ENCODE assay signal across 16 cellular contexts in genomic region chr20:40757087-40757486, GRCh38.
DNase-seq lines count a peak whose midpoint lies in the region; ATAC-seq and TF ChIP-seq lines count a peak whose summit lies in the region.
"Had no signal": no experiment of that assay in that cellular context is flagged by ENCODE, and none has a peak within 500 bp of the region (broad histone marks: within the 10 kb centered on the region; RNA-seq: fewer than 3 reads in every experiment).

No MANE protein-coding gene starts in this region.

- no peaks in the 10 kb centered on the region for H3K36me3 Mint-ChIP-seq in T-helper 17 cell (ENCODE audit: low read depth)

- DNase-seq in mammary epithelial cell = peak; percentile 65
- DNase-seq in breast epithelium (ENCODE audit: low spot score in 2 of 2) = no peak
- DNase-seq in T-helper 17 cell = no peak
- DNase-seq in effector memory CD4-positive, alpha-beta T cell = no peak
- DNase-seq in NCI-H526 treated with DMSO at 0.1 percent for 48 hours (lab: John Stamatoyannopoulos, UW) = no peak
- DNase-seq: activated CD4-positive, alpha-beta T cell treated with anti-CD3 and anti-CD28 coated beads for 1 hour; AML-193; mesendoderm; NCI-H187 treated with DMSO at 0.1 percent for 48 hours; NCI-H526; T-helper 9 cell; upper lobe of right lung had no signal

- ATAC-seq in T-helper 17 cell (peak; percentile 71), HG02678 (IDR thresholded peaks at IDR 0.05; ENCODE audit: unreplicated experiment) (no peak), SK-N-SH treated with all-trans-retinoic acid at 6 μM for 48 hours (no peak)
- ATAC-seq: gastroesophageal sphincter, Right ventricle myocardium inferior, upper lobe of right lung had no signal

- no peaks in the 10 kb centered on the region for H3K27me3 Mint-ChIP-seq in T-helper 17 cell

- CTCF ChIA-PET in mammary epithelial cell (lab: Charles Lee; ENCODE audit: low non-redundant PET) = no interaction called here

- H4K20me1 ChIP-seq in mammary epithelial cell (ENCODE audit: insufficient read depth, low read length) = no peaks in the 10 kb centered on the region

- intact Hi-C loops in mammary epithelial cell (cut with micrococcal nuclease) = no loop called here
- intact Hi-C loops in breast epithelium (cut with DNase I; ENCODE audit: low total_unique reads) = no loop called here

- peaks cover 27% of the 10 kb centered on the region for H3K4me1 Mint-ChIP-seq in T-helper 17 cell

- H3K9me3 ChIP-seq in mammary epithelial cell (replicated peaks; ENCODE audit: insufficient read depth, low read length) (no peaks in the 10 kb centered on the region), breast epithelium (no peaks in the 10 kb centered on the region), T-helper 17 cell (ENCODE audit: control insufficient read depth, low read length, poor library complexity, severe bottlenecking) (no peaks in the 10 kb centered on the region)
- no peaks in the 10 kb centered on the region for H3K9me3 ChIP-seq in effector memory CD4-positive, alpha-beta T cell (ENCODE audit: control insufficient read depth, low read length)
- H3K9me3 ChIP-seq: gastroesophageal sphincter, upper lobe of right lung had no signal

- in situ Hi-C loops in mammary epithelial cell (cut with MboI; ENCODE audit: low sequenced_read_pairs in 2 of 2) = no loop called here

- H3K79me2 ChIP-seq in mammary epithelial cell (ENCODE audit: insufficient read depth, low read length) = no peaks in the 10 kb centered on the region

- no peak for TF ChIP-seq CTCF in mammary epithelial cell (conservative IDR thresholded peaks at IDR 0.05 in 1 of 2, IDR thresholded peaks at IDR 0.05 in 1 of 2; ENCODE audit: extremely low read depth in 1 of 2, insufficient read depth in 1 of 2, low read depth in 1 of 2, low read length in 2 of 2)
- TF ChIP-seq CTCF in breast epithelium (IDR thresholded peaks at IDR 0.05) = no peak

- no peak for TF ChIP-seq POLR2A in breast epithelium (IDR thresholded peaks at IDR 0.05)

- peak overlapping the region; percentile 43 for H3K4me3 Mint-ChIP-seq in T-helper 17 cell

- H3K36me3 ChIP-seq in mammary epithelial cell (ENCODE audit: insufficient read depth, low read length) (no peaks in the 10 kb centered on the region), breast epithelium (no peaks in the 10 kb centered on the region)
- H3K36me3 ChIP-seq in effector memory CD4-positive, alpha-beta T cell (ENCODE audit: control insufficient read depth, insufficient read depth, low read length) = no peaks in the 10 kb centered on the region
- H3K36me3 ChIP-seq: gastroesophageal sphincter, upper lobe of right lung had no signal

- no peak overlapping the region for H3K4me2 ChIP-seq in mammary epithelial cell (ENCODE audit: insufficient read depth, low read depth, low read length)

- H2AFZ ChIP-seq in mammary epithelial cell (ENCODE audit: low read depth, low read length) = no peak overlapping the region

- H3K4me1 ChIP-seq in mammary epithelial cell (ENCODE audit: insufficient read depth, low read length) = peaks cover 7% of the 10 kb centered on the region
- no peaks in the 10 kb centered on the region for H3K4me1 ChIP-seq in breast epithelium
- peaks cover 16% of the 10 kb centered on the region for H3K4me1 ChIP-seq in effector memory CD4-positive, alpha-beta T cell (ENCODE audit: control insufficient read depth, insufficient read depth, low read length, poor library complexity, severe bottlenecking)

- H3K27ac ChIP-seq in mammary epithelial cell (ENCODE audit: insufficient read depth, low read depth, low read length) (no peak overlapping the region), breast epithelium (no peak overlapping the region)
- H3K27ac ChIP-seq in effector memory CD4-positive, alpha-beta T cell (ENCODE audit: insufficient read depth, low read length, poor library complexity, severe bottlenecking) = peak overlapping the region; percentile 21
- H3K27ac ChIP-seq: gastroesophageal sphincter, upper lobe of right lung had no signal

- H3K4me3 ChIP-seq in mammary epithelial cell (replicated peaks in 1 of 3; ENCODE audit: insufficient read depth in 1 of 3, low read depth in 2 of 3, low read length in 3 of 3) (no peak overlapping the region), breast epithelium (no peak overlapping the region)
- no peak overlapping the region for H3K4me3 ChIP-seq in effector memory CD4-positive, alpha-beta T cell (ENCODE audit: insufficient read depth, low read depth, low read length, poor library complexity, severe bottlenecking)
- H3K4me3 ChIP-seq: gastroesophageal sphincter, upper lobe of right lung had no signal

- dilution Hi-C loops in mammary epithelial cell (cut with HindIII; ENCODE audit: low sequenced_read_pairs) = no loop called here

- H3K27me3 ChIP-seq in mammary epithelial cell (ENCODE audit: insufficient read depth, low read length) (no peaks in the 10 kb centered on the region), breast epithelium (no peaks in the 10 kb centered on the region)
- no peaks in the 10 kb centered on the region for H3K27me3 ChIP-seq in effector memory CD4-positive, alpha-beta T cell (replicated peaks; ENCODE audit: control insufficient read depth, insufficient read depth, low read length, poor library complexity, severe bottlenecking)
- H3K27me3 ChIP-seq: gastroesophageal sphincter, upper lobe of right lung had no signal

- BruUV-seq in mammary epithelial cell (replicated peaks; lab: Mats Ljungman, UMichigan) = no TSS peak

- no peak overlapping the region for H3K9ac ChIP-seq in mammary epithelial cell (ENCODE audit: insufficient read depth, low read length)

- H3K27ac Mint-ChIP-seq in T-helper 17 cell = peak overlapping the region; percentile 54

TF ChIP-seq in SK-N-SH treated with all-trans-retinoic acid at 6 μM for 48 hours, 23 proteins besides CTCF, POLR2A, EP300 and RAD21:
- TF ChIP-seq TOX (CRISPR knock-in tag; IDR thresholded peaks at IDR 0.05; ENCODE audit: borderline replicate concordance) = no peak
- no peak for TF ChIP-seq ISL1 (CRISPR knock-in tag; IDR thresholded peaks at IDR 0.05)
- TF ChIP-seq ARNTL (CRISPR knock-in tag; IDR thresholded peaks at IDR 0.05; ENCODE audit: borderline replicate concordance, low read depth) = no peak
- no peak for TF ChIP-seq ESRRG (CRISPR knock-in tag; IDR thresholded peaks at IDR 0.05)
- no peak for TF ChIP-seq POU6F1 (CRISPR knock-in tag; IDR thresholded peaks at IDR 0.05; ENCODE audit: borderline replicate concordance, low read depth)
